ENCODE assay signal across 10 cellular contexts in genomic region chr7:86978804-86979506, GRCh38.
A peak's percentile ranks its signal among the peaks of the same experiment; 100 is the strongest.
DNase-seq lines count a peak whose midpoint lies in the region; ATAC-seq, FAIRE-seq and TF ChIP-seq lines count a peak whose summit lies in the region.
"Had no signal": no experiment of that assay in that cellular context is flagged by ENCODE, and none has a peak within 500 bp of the region (broad histone marks: within the 10 kb centered on the region; RNA-seq: fewer than 3 reads in every experiment).

No MANE protein-coding gene starts in this region.

- no peak for TF ChIP-seq CTCF in foreskin fibroblast (IDR thresholded peaks at IDR 0.05; ENCODE audit: low read depth, low read length)

- FAIRE-seq in RCC 7860 (lab: Jason Lieb, UNC), result no peak
- FAIRE-seq: A549 had no signal

- ATAC-seq in GM21576 (IDR thresholded peaks at IDR 0.05; ENCODE audit: unreplicated experiment), result peak; percentile 84
- ATAC-seq in HG03469 (IDR thresholded peaks at IDR 0.05; ENCODE audit: unreplicated experiment), result peak; percentile 98
- peak; percentile 86 for ATAC-seq in left colon
- ATAC-seq: A549, GM23338 had no signal

- no peak overlapping the region for H3K4me3 ChIP-seq in foreskin fibroblast (ENCODE audit: low read depth in 1 of 2, low read length in 2 of 2)
- H3K4me3 ChIP-seq: A549, GM23338 had no signal

- intact Hi-C loops in left colon (cut with DNase I, micrococcal nuclease), result no loop called here

- peak; percentile 12 to 22 for DNase-seq in activated CD4-positive, alpha-beta T cell treated with anti-CD3 and anti-CD28 coated beads for 4 hours
- DNase-seq in activated CD4-positive, alpha-beta T cell treated with anti-CD3 and anti-CD28 coated beads for 48 hours, result no peak
- DNase-seq in left colon, result no peak
- DNase-seq in NCI-H146 treated with DMSO at 0.1 percent for 48 hours (lab: John Stamatoyannopoulos, UW; ENCODE audit: unreplicated experiment), result no peak
- no peak for DNase-seq in RCC 7860 (ENCODE audit: low spot score)
- DNase-seq in foreskin fibroblast, result no peak

Comparison
In these comparisons a context has a peak if more than half of its experiments do, and no peak if none do; other contexts are left out.
1. DNase-seq: peak in activated CD4-positive, alpha-beta T cell treated with anti-CD3 and anti-CD28 coated beads for 4 hours (2 of 2); none in activated CD4-positive, alpha-beta T cell treated with anti-CD3 and anti-CD28 coated beads for 48 hours (single experiment), left colon (0 of 2), NCI-H146 treated with DMSO at 0.1 percent for 48 hours (single experiment), RCC 7860 (single experiment) and foreskin fibroblast (0 of 2).
2. Peak in every context shown above with its lines, with median percentiles within 50 percentile points of each other: ATAC-seq.